12 cellular contexts compared by ENCODE assay signal in genomic region chr12:108332791-108333382, GRCh38. TPM values are rescaled to one million over a fixed set of nuclear protein-coding genes. Genes with fewer than 3 reads are reported as not detected.
DNase-seq lines count a peak whose midpoint lies in the region; ATAC-seq and TF ChIP-seq lines count a peak whose summit lies in the region.
"Had no signal": no experiment of that assay in that cellular context is flagged by ENCODE, and none has a peak within 500 bp of the region (broad histone marks: within the 10 kb centered on the region; RNA-seq: fewer than 3 reads in every experiment).

No MANE protein-coding gene starts in this region.

- H3K27me3 Mint-ChIP-seq in CD8-positive, alpha-beta T cell (ENCODE audit: low read depth): no peaks in the 10 kb centered on the region
- H3K27me3 Mint-ChIP-seq in CD4-positive, alpha-beta memory T cell: peaks cover 4 to 10% of the 10 kb centered on the region in 2 donors

- H3K9me3 Mint-ChIP-seq in CD8-positive, alpha-beta T cell: no peaks in the 10 kb centered on the region
- H3K9me3 Mint-ChIP-seq in CD4-positive, alpha-beta memory T cell: no peaks in the 10 kb centered on the region
- H3K9me3 Mint-ChIP-seq: activated CD4-positive, alpha-beta memory T cell treated with anti-CD3 and anti-CD28 coated beads, Interleukin-2, amount 10 ng/mL, durations not matched to agents 7 days and 5 days had no signal

- H3K4me3 ChIP-seq in CD8-positive, alpha-beta T cell (ENCODE audit: low read depth, low read length): no peak overlapping the region
- H3K4me3 ChIP-seq in fibroblast of mammary gland (ENCODE audit: control insufficient read depth, low read depth, low read length) (no peak overlapping the region), parathyroid adenoma (ENCODE audit: low read depth, low read length) (no peak overlapping the region)
- no peak overlapping the region for H3K4me3 ChIP-seq in CD4-positive, alpha-beta memory T cell (ENCODE audit: low read length in 2 of 2)
- H3K4me3 ChIP-seq: skin epidermis had no signal

- CTCF ChIA-PET in CD8-positive, alpha-beta T cell (lab: Charles Lee): no interaction called here
- CTCF ChIA-PET in CD4-positive, alpha-beta memory T cell (lab: Charles Lee; ENCODE audit: partially characterized antibody): no interaction called here

- TF ChIP-seq CTCF in CD8-positive, alpha-beta T cell (IDR thresholded peaks at IDR 0.05): no peak
- TF ChIP-seq CTCF in fibroblast of mammary gland (conservative IDR thresholded peaks at IDR 0.05; ENCODE audit: control insufficient read depth, insufficient read depth, low read depth, low read length): no peak
- TF ChIP-seq CTCF in parathyroid adenoma (IDR thresholded peaks at IDR 0.05): no peak

- H3K4me3 Mint-ChIP-seq in CD8-positive, alpha-beta T cell: no peak overlapping the region
- H3K4me3 Mint-ChIP-seq in CD4-positive, alpha-beta memory T cell: no peak overlapping the region
- H3K4me3 Mint-ChIP-seq: activated CD4-positive, alpha-beta memory T cell treated with anti-CD3 and anti-CD28 coated beads, Interleukin-2, amount 10 ng/mL, durations not matched to agents 7 days and 5 days had no signal

- peak; percentile 61 for ATAC-seq in CD8-positive, alpha-beta T cell
- no peak for ATAC-seq in HG03025 (IDR thresholded peaks at IDR 0.05; ENCODE audit: low FRiP score, unreplicated experiment)

- H3K36me3 ChIP-seq in CD8-positive, alpha-beta T cell (ENCODE audit: insufficient read depth, low read length): no peaks in the 10 kb centered on the region
- no peaks in the 10 kb centered on the region for H3K36me3 ChIP-seq in parathyroid adenoma (ENCODE audit: control insufficient read depth, insufficient read depth, low read length)
- H3K36me3 ChIP-seq in CD4-positive, alpha-beta memory T cell (ENCODE audit: insufficient read depth, low read length): no peaks in the 10 kb centered on the region

- no peak overlapping the region for H3K27ac ChIP-seq in CD8-positive, alpha-beta T cell (ENCODE audit: low read depth, low read length)
- H3K27ac ChIP-seq in parathyroid adenoma: peak overlapping the region; percentile 42
- no peak overlapping the region for H3K27ac ChIP-seq in CD4-positive, alpha-beta memory T cell (ENCODE audit: low read depth, low read length)
- H3K27ac ChIP-seq: KMS-11 had no signal

- H3K4me1 ChIP-seq in CD8-positive, alpha-beta T cell (ENCODE audit: insufficient read depth, low read length): no peaks in the 10 kb centered on the region
- H3K4me1 ChIP-seq in parathyroid adenoma: peaks cover 12% of the 10 kb centered on the region
- peaks cover 18% of the 10 kb centered on the region for H3K4me1 ChIP-seq in CD4-positive, alpha-beta memory T cell (ENCODE audit: insufficient read depth, low read length)

- no peaks in the 10 kb centered on the region for H3K27me3 ChIP-seq in CD8-positive, alpha-beta T cell (ENCODE audit: insufficient read depth, low read length)
- H3K27me3 ChIP-seq in parathyroid adenoma (ENCODE audit: control insufficient read depth, insufficient read depth, low read length): no peaks in the 10 kb centered on the region
- H3K27me3 ChIP-seq in CD4-positive, alpha-beta memory T cell (ENCODE audit: insufficient read depth, low read length): peaks cover 3% of the 10 kb centered on the region

- H3K9me3 ChIP-seq in CD8-positive, alpha-beta T cell (ENCODE audit: low read length): no peaks in the 10 kb centered on the region
- no peaks in the 10 kb centered on the region for H3K9me3 ChIP-seq in parathyroid adenoma (ENCODE audit: control insufficient read depth, low read length)
- H3K9me3 ChIP-seq in CD4-positive, alpha-beta memory T cell (ENCODE audit: control insufficient read depth in 1 of 2, low read length in 2 of 2): no peaks in the 10 kb centered on the region

- peak overlapping the region; percentile 32 for H3K27ac Mint-ChIP-seq in CD8-positive, alpha-beta T cell
- H3K27ac Mint-ChIP-seq in CD4-positive, alpha-beta memory T cell: peak overlapping the region in 1 of 7 donors; percentile 46
- H3K27ac Mint-ChIP-seq: activated CD4-positive, alpha-beta memory T cell treated with anti-CD3 and anti-CD28 coated beads, Interleukin-2, amount 10 ng/mL, durations not matched to agents 7 days and 5 days had no signal

- H3K79me2 ChIP-seq in parathyroid adenoma: no peaks in the 10 kb centered on the region

- H2AFZ ChIP-seq in parathyroid adenoma: peak overlapping the region; percentile 73

- intact Hi-C loops in CD8-positive, alpha-beta T cell (cut with DNase I, micrococcal nuclease): no loop called here
- intact Hi-C loops in CD4-positive, alpha-beta memory T cell (cut with micrococcal nuclease): no loop called here

- DNase-seq in CD8-positive, alpha-beta T cell: no peak
- DNase-seq in NOMO-1 treated with DMSO at 0.1 percent for 48 hours (lab: John Stamatoyannopoulos, UW; ENCODE audit: unreplicated experiment) (peak; percentile 93), fibroblast of mammary gland (ENCODE audit: low read depth) (peak; percentile 37), germinal center (ENCODE audit: low spot score) (no peak)
- no peak for DNase-seq in CD4-positive, alpha-beta memory T cell
- DNase-seq in activated CD8-positive, alpha-beta memory T cell treated with anti-CD3 and anti-CD28 coated beads, Interleukin-2, amount 50 U/mL, for 48 hours: no peak
- DNase-seq: activated CD4-positive, alpha-beta memory T cell treated with anti-CD3 and anti-CD28 coated beads, Interleukin-2, amount 10 ng/mL, durations not matched to agents 7 days and 5 days had no signal

- H3K36me3 Mint-ChIP-seq in CD8-positive, alpha-beta T cell: no peaks in the 10 kb centered on the region
- H3K36me3 Mint-ChIP-seq in CD4-positive, alpha-beta memory T cell: no peaks in the 10 kb centered on the region

- H3K9ac ChIP-seq in parathyroid adenoma: no peak overlapping the region
- H3K9ac ChIP-seq: KMS-11 had no signal

- H3K4me2 ChIP-seq in parathyroid adenoma (ENCODE audit: low read length): no peak overlapping the region
- H3K4me2 ChIP-seq: KMS-11 had no signal

- H3K4me1 Mint-ChIP-seq in CD8-positive, alpha-beta T cell (ENCODE audit: low read depth): peaks cover 25% of the 10 kb centered on the region
- peaks cover 0 to 8% (median 3%) of the 10 kb centered on the region in 4 donors for H3K4me1 Mint-ChIP-seq in CD4-positive, alpha-beta memory T cell

- POLR2A ChIA-PET in CD8-positive, alpha-beta T cell (lab: Charles Lee): interaction anchor here (1.3 kb wide), 1 partner anchor 16 kb away, joined by 3 read pairs; no protein-coding TSS in a partner anchor
- POLR2A ChIA-PET in CD4-positive, alpha-beta memory T cell (lab: Charles Lee; ENCODE audit: partially characterized antibody): no interaction called here

RNA-seq across cellular contexts. Expression of gene CMKLR1, which starts 6.2 kb away (rescaled TPM):
- not detected for total RNA-seq in CD8-positive, alpha-beta T cell
- total RNA-seq in CD4-positive, alpha-beta memory T cell: under 1 TPM; 0.87 to 0.94 TPM
- polyA plus RNA-seq in CD4-positive, alpha-beta memory T cell: under 1 TPM in 1 of 2 donors, not detected in 1; 0.08 TPM
- total RNA-seq: activated CD4-positive, alpha-beta memory T cell treated with anti-CD3 and anti-CD28 coated beads, Interleukin-2, amount 10 ng/mL, durations not matched to agents 7 days and 5 days; bronchial epithelial cell had no signal

Comparison
In these comparisons a context has a peak if more than half of its experiments do, and no peak if none do; other contexts are left out.
1. DNase-seq: peak in NOMO-1 treated with DMSO at 0.1 percent for 48 hours (single experiment) and fibroblast of mammary gland (single experiment); none in CD8-positive, alpha-beta T cell (0 of 7), germinal center (single experiment), CD4-positive, alpha-beta memory T cell (0 of 5) and activated CD8-positive, alpha-beta memory T cell treated with anti-CD3 and anti-CD28 coated beads, Interleukin-2, amount 50 U/mL, for 48 hours (single experiment).